2 cellular contexts compared by ENCODE assay signal in genomic region chr1:24783713-24784112, GRCh38.
TF ChIP-seq lines count a peak whose summit lies in the region.

No MANE protein-coding gene starts in this region.

TF ChIP-seq in SK-N-SH, 30 proteins besides CTCF, POLR2A, EP300 and RAD21 (continued from another document):
- TF ChIP-seq USF2 (IDR thresholded peaks at IDR 0.05; ENCODE audit: borderline replicate concordance, low read depth, low read length) (no peak), TCF12 (IDR thresholded peaks at IDR 0.05) (no peak), RXRA (IDR thresholded peaks at IDR 0.05; ENCODE audit: borderline replicate concordance, low read depth) (no peak), FOSL2 (IDR thresholded peaks at IDR 0.05; ENCODE audit: borderline replicate concordance, low read depth) (no peak), PBX3 (IDR thresholded peaks at IDR 0.05) (no peak), MEF2A (IDR thresholded peaks at IDR 0.05; ENCODE audit: borderline replicate concordance, low read depth) (no peak), NFIC (IDR thresholded peaks at IDR 0.05; ENCODE audit: borderline replicate concordance) (no peak), YY1 (IDR thresholded peaks at IDR 0.05; ENCODE audit: low read depth) (no peak)

TF ChIP-seq in SK-N-SH treated with all-trans-retinoic acid at 6 μM for 48 hours, 23 proteins besides CTCF, POLR2A, EP300 and RAD21 (continued from another document):
- TF ChIP-seq TSHZ2 (CRISPR knock-in tag; IDR thresholded peaks at IDR 0.05): no peak
- no peak for TF ChIP-seq ZNF70 (CRISPR knock-in tag; IDR thresholded peaks at IDR 0.05)
- no peak for TF ChIP-seq PATZ1 (CRISPR knock-in tag; IDR thresholded peaks at IDR 0.05; ENCODE audit: borderline replicate concordance)
- no peak for TF ChIP-seq ZNF8 (CRISPR knock-in tag; IDR thresholded peaks at IDR 0.05)
- TF ChIP-seq TCF4 (CRISPR knock-in tag; IDR thresholded peaks at IDR 0.05; ENCODE audit: borderline replicate concordance): no peak
- no peak for TF ChIP-seq GLIS3 (CRISPR knock-in tag; IDR thresholded peaks at IDR 0.05)
- TF ChIP-seq SNAI2 (CRISPR knock-in tag; IDR thresholded peaks at IDR 0.05): no peak
